18 cellular contexts compared by ENCODE assay signal in genomic region chr19:17117250-17117789, GRCh38. TPM values are rescaled to one million over a fixed set of nuclear protein-coding genes. Genes with fewer than 3 reads are reported as not detected.
DNase-seq lines count a peak whose midpoint lies in the region; ATAC-seq and TF ChIP-seq lines count a peak whose summit lies in the region.
"Had no signal": no experiment of that assay in that cellular context is flagged by ENCODE, and none has a peak within 500 bp of the region (broad histone marks: within the 10 kb centered on the region; RNA-seq: fewer than 3 reads in every experiment).

No MANE protein-coding gene starts in this region.

- peak; percentile 21 for ATAC-seq in aorta (ENCODE audit: low FRiP score)
- ATAC-seq: activated CD8-positive, alpha-beta T cell treated with anti-CD3 and anti-CD28 coated beads, Interleukin-2, amount 10 ng/mL, durations not matched to agents 7 days and 5 days; WTC11 had no signal

- H3K4me1 ChIP-seq in breast epithelium, result no peaks in the 10 kb centered on the region
- peaks cover 19% of the 10 kb centered on the region for H3K4me1 ChIP-seq in mammary epithelial cell (ENCODE audit: insufficient read depth, low read length)
- peaks cover 21% of the 10 kb centered on the region for H3K4me1 ChIP-seq in osteoblast (ENCODE audit: insufficient read depth, low read length)
- peaks cover 0 to 3% of the 10 kb centered on the region in 2 donors for H3K4me1 ChIP-seq in aorta (ENCODE audit: control insufficient read depth in 1 of 2, insufficient read depth in 2 of 2, low read length in 2 of 2)

- H3K4me2 ChIP-seq in mammary epithelial cell (ENCODE audit: insufficient read depth, low read depth, low read length) (no peak overlapping the region), osteoblast (ENCODE audit: insufficient read depth, low read length) (no peak overlapping the region)

- dilution Hi-C loops in mammary epithelial cell (cut with HindIII; ENCODE audit: low sequenced_read_pairs), result loop anchor here (10.0 kb wide), 1 partner anchor 187 kb away; the partner anchor contains the start of genes ABHD8, DDA1 and MRPL34

- WGBS in mammary epithelial cell (ENCODE audit: low coverage, missing lambda C conversion rate), result 88% methylated on average over 11 of the region's 12 CpGs
- 43 to 57% methylated on average over 12 of the region's 12 CpGs for WGBS in aorta, 2 donors

- H3K9me3 ChIP-seq in breast epithelium, result no peaks in the 10 kb centered on the region
- no peaks in the 10 kb centered on the region for H3K9me3 ChIP-seq in mammary epithelial cell (replicated peaks; ENCODE audit: insufficient read depth, low read length)
- H3K9me3 ChIP-seq in osteoblast (ENCODE audit: low read depth, low read length), result no peaks in the 10 kb centered on the region
- no peaks in the 10 kb centered on the region for H3K9me3 ChIP-seq in aorta (ENCODE audit: control insufficient read depth, low read length)
- H3K9me3 ChIP-seq: left ventricle myocardium inferior had no signal

- no TSS peak for BruUV-seq in mammary epithelial cell (replicated peaks; lab: Mats Ljungman, UMichigan)

- intact Hi-C loops in breast epithelium (cut with DNase I; ENCODE audit: low total_unique reads) (no loop called here), mammary epithelial cell (cut with micrococcal nuclease) (no loop called here), aorta (cut with DNase I) (no loop called here)

- H3K4me3 ChIP-seq in breast epithelium (no peak overlapping the region), mammary epithelial cell (replicated peaks in 1 of 3; ENCODE audit: insufficient read depth in 1 of 3, low read depth in 2 of 3, low read length in 3 of 3) (no peak overlapping the region), osteoblast (ENCODE audit: insufficient read depth, low read length) (no peak overlapping the region), aorta (ENCODE audit: low read length in 2 of 2) (no peak overlapping the region)
- H3K4me3 ChIP-seq: cardiac muscle cell, left ventricle myocardium inferior had no signal

- H4K20me1 ChIP-seq in mammary epithelial cell (ENCODE audit: insufficient read depth, low read length) (no peaks in the 10 kb centered on the region), osteoblast (ENCODE audit: insufficient read depth, low read length) (peaks cover 12% of the 10 kb centered on the region)

- DNase-seq in breast epithelium (ENCODE audit: low spot score in 2 of 2) (no peak), mammary epithelial cell (no peak), fibroblast of gingiva (ENCODE audit: low read depth) (peak; percentile 13), osteoblast (ENCODE audit: insufficient read length, low spot score, missing footprints) (peak; percentile 63), aorta (no peak), NAMALWA (ENCODE audit: low spot score) (no peak), NOMO-1 (lab: John Stamatoyannopoulos, UW; ENCODE audit: unreplicated experiment in 2 of 2) (no peak), NCI-H1930 (lab: John Stamatoyannopoulos, UW) (no peak)
- DNase-seq: activated CD8-positive, alpha-beta T cell treated with anti-CD3 and anti-CD28 coated beads, Interleukin-2, amount 10 ng/mL, durations not matched to agents 7 days and 5 days; HCEC 1CT; left ventricle myocardium inferior; naive B cell; NCI-H1417; NCI-H226; RPMI8226; stimulated activated naive CD4-positive, alpha-beta T cell treated with Interleukin-2 at 50 U/mL for 16 hours had no signal

- TF ChIP-seq POLR2A in breast epithelium (IDR thresholded peaks at IDR 0.05), result no peak

- no peak overlapping the region for H3K9ac ChIP-seq in mammary epithelial cell (ENCODE audit: insufficient read depth, low read length)

- peaks cover 67% of the 10 kb centered on the region for H3K79me2 ChIP-seq in mammary epithelial cell (ENCODE audit: insufficient read depth, low read length)
- H3K79me2 ChIP-seq in osteoblast (ENCODE audit: insufficient read depth, low read length), result peaks cover 95% of the 10 kb centered on the region

- no peaks in the 10 kb centered on the region for H3K27me3 ChIP-seq in breast epithelium
- H3K27me3 ChIP-seq in mammary epithelial cell (ENCODE audit: insufficient read depth, low read length), result no peaks in the 10 kb centered on the region
- no peaks in the 10 kb centered on the region for H3K27me3 ChIP-seq in osteoblast (ENCODE audit: insufficient read depth, low read length)
- H3K27me3 ChIP-seq in aorta (ENCODE audit: control insufficient read depth in 1 of 2, insufficient read depth in 2 of 2, low read length in 1 of 2), result no peaks in the 10 kb centered on the region
- H3K27me3 ChIP-seq: cardiac muscle cell had no signal

- TF ChIP-seq CTCF in breast epithelium (IDR thresholded peaks at IDR 0.05) (no peak), mammary epithelial cell (conservative IDR thresholded peaks at IDR 0.05 in 1 of 2, IDR thresholded peaks at IDR 0.05 in 1 of 2; ENCODE audit: extremely low read depth in 1 of 2, insufficient read depth in 1 of 2, low read depth in 1 of 2, low read length in 2 of 2) (no peak), osteoblast (IDR thresholded peaks at IDR 0.05; ENCODE audit: extremely low read depth, low read depth, low read length) (no peak)

- H2AFZ ChIP-seq in mammary epithelial cell (ENCODE audit: low read depth, low read length) (no peak overlapping the region), osteoblast (ENCODE audit: low read length) (no peak overlapping the region)

- no peaks in the 10 kb centered on the region for H3K36me3 ChIP-seq in breast epithelium
- no peaks in the 10 kb centered on the region for H3K36me3 ChIP-seq in mammary epithelial cell (ENCODE audit: insufficient read depth, low read length)
- peaks cover 27% of the 10 kb centered on the region for H3K36me3 ChIP-seq in osteoblast (ENCODE audit: insufficient read depth, low read length)
- H3K36me3 ChIP-seq in aorta (ENCODE audit: control insufficient read depth in 1 of 2, insufficient read depth in 2 of 2, low read length in 1 of 2), result no peaks in the 10 kb centered on the region
- H3K36me3 ChIP-seq: cardiac muscle cell had no signal

- H3K27ac ChIP-seq in breast epithelium (peak overlapping the region; percentile 20 to 56), mammary epithelial cell (ENCODE audit: insufficient read depth, low read depth, low read length) (no peak overlapping the region), osteoblast (ENCODE audit: low read depth, low read length) (peak overlapping the region; percentile 47), aorta (ENCODE audit: low read depth in 1 of 2, low read length in 2 of 2) (peak overlapping the region; percentile 10 to 22)
- H3K27ac ChIP-seq: cardiac muscle cell, left ventricle myocardium inferior had no signal

- CTCF ChIA-PET in mammary epithelial cell (lab: Charles Lee; ENCODE audit: low non-redundant PET), result no interaction called here

- in situ Hi-C loops in mammary epithelial cell (cut with MboI; ENCODE audit: low sequenced_read_pairs in 2 of 2), result no loop called here

RNA-seq across cellular contexts. Expression of gene MYO9B, which starts 41.7 kb away (rescaled TPM):
- total RNA-seq in breast epithelium (10 to 100 TPM; 76.0 to 79.5 (median 77.4) TPM), mammary epithelial cell (10 to 100 TPM; 61.2 to 64.5 TPM), osteoblast (86.9 and 96.6 TPM in 2 replicates), aorta (100 to 1,000 TPM; 165 to 176 TPM)
- polyA plus RNA-seq in mammary epithelial cell (37.8 TPM), aorta (100 to 1,000 TPM in 1 of 2 donors, 10 to 100 TPM in 1; 34.3 to 183 TPM)
- polyA minus RNA-seq in mammary epithelial cell, result 61.1 TPM

RNA-seq across cellular contexts. Expression of gene HAUS8, which starts 42.1 kb away (rescaled TPM):
- total RNA-seq in breast epithelium (1 to 10 TPM; 5.6 to 6.7 (median 5.8) TPM), mammary epithelial cell (10 to 100 TPM in 1 of 2 donors, 1 to 10 TPM in 1; 1.2 to 12.5 TPM), osteoblast (1.8 and 2.1 TPM in 2 replicates), aorta (1 to 10 TPM; 5.8 to 7.2 TPM)
- polyA plus RNA-seq in mammary epithelial cell (15.6 TPM), aorta (10 to 100 TPM in 1 of 2 donors, 1 to 10 TPM in 1; 4.5 to 15.1 TPM)
- 2.8 TPM for polyA minus RNA-seq in mammary epithelial cell

Comparison
In these comparisons a context has a peak if more than half of its experiments do, and no peak if none do; other contexts are left out.
1. DNase-seq: peak in fibroblast of gingiva (single experiment) and osteoblast (single experiment); none in breast epithelium (0 of 2), mammary epithelial cell (single experiment), aorta (0 of 2), NAMALWA (single experiment), NOMO-1 (0 of 2) and NCI-H1930 (0 of 2).